In the genomic region with DNA sequence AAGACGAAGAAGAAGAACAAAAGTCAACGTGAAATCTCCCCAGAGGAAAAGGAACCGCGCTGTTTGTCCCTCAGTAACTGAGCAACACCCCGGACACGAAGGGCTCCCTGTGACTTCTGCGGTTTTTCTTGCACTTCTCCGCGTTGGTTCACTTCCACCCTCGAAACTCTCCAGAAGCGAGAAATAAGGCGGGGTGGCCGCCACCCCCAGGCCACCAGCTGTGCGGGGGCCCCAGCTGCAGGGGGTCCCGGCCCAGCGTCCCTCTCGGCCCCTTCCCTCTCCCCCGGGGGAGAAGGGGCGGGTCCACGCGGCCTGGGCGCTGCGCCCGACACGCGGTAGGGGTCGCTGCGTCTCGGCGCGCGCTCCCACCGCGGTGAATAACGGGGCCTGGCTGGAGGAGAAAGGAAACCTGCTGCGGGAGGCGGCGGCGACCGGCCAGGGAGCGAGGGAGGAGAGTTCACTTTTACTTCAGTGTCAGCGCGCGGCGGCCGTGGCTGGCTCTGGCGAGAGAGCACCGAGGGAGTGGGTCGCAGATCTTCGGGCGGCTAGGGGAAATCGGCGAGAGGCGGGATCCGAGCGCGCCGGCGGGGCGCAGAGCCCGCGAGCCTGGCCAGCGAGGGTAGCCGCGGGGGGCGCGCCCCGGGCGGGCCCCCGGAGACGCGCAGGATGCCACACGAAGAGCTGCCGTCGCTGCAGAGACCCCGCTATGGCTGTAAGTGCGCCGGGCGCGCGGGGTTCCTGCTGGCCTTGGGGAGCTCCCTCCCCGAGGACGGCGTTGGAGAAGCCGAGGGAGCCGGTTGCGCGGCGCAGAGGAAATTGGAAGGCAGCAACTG, we compare ENCODE assay signal across 8 cellular contexts. TPM values are rescaled to one million over a fixed set of nuclear protein-coding genes. Genes with fewer than 3 reads are reported as not detected.
DNase-seq lines count a peak whose midpoint lies in the region; ATAC-seq and TF ChIP-seq lines count a peak whose summit lies in the region.

TSS of gene IQGAP2 (plus strand) at position 406 of the 833 bp plus-strand sequence. CDS start at position 667, 261 bp downstream.

- H2AFZ ChIP-seq in trophoblast cell (ENCODE audit: insufficient read depth, low read length, poor library complexity): peak within 1 kb of the TSS; percentile 62

- no peaks in the 10 kb centered on the region for H3K36me3 ChIP-seq in CD4-positive, CD25-positive, alpha-beta regulatory T cell (ENCODE audit: control insufficient read depth, insufficient read depth, low read length)
- H3K36me3 ChIP-seq in SJSA1 (no peaks in the 10 kb centered on the region), trophoblast cell (ENCODE audit: control insufficient read depth in 1 of 2, insufficient read depth in 2 of 2, low read length in 2 of 2) (no peaks in the 10 kb centered on the region), transverse colon (no peaks in the 10 kb centered on the region)

- peaks cover 0 to 1% (median 0%) of the 10 kb centered on the region in 7 donors for H3K9me3 Mint-ChIP-seq in CD4-positive, CD25-positive, alpha-beta regulatory T cell

- H3K4me2 ChIP-seq in trophoblast cell (ENCODE audit: low read length): peak within 1 kb of the TSS; percentile 92

- peaks cover 4% of the 10 kb centered on the region for H3K36me3 Mint-ChIP-seq in CD4-positive, CD25-positive, alpha-beta regulatory T cell

- H3K9me3 ChIP-seq in CD4-positive, CD25-positive, alpha-beta regulatory T cell (ENCODE audit: control insufficient read depth in 2 of 2, low read length in 2 of 2): no peaks in the 10 kb centered on the region
- H3K9me3 ChIP-seq in SJSA1 (replicated peaks): no peaks in the 10 kb centered on the region
- peaks cover 5% of the 10 kb centered on the region for H3K9me3 ChIP-seq in trophoblast cell (ENCODE audit: insufficient read depth, low read depth, low read length)
- H3K9me3 ChIP-seq in transverse colon: no peaks in the 10 kb centered on the region

- H2AK5ac ChIP-seq in trophoblast cell (ENCODE audit: low read length): no peak within 1 kb of the TSS

- peak within 1 kb of the TSS; percentile 88 to 95 (median 92) for H3K4me3 Mint-ChIP-seq in CD4-positive, CD25-positive, alpha-beta regulatory T cell

- H4K8ac ChIP-seq in trophoblast cell (ENCODE audit: low read depth, low read length): peak within 1 kb of the TSS; percentile 21

- H3K27ac ChIP-seq in CD4-positive, CD25-positive, alpha-beta regulatory T cell (ENCODE audit: insufficient read depth, low read length, poor library complexity, severe bottlenecking): peak within 1 kb of the TSS; percentile 93
- H3K27ac ChIP-seq in SJSA1 (no peak within 1 kb of the TSS), trophoblast cell (ENCODE audit: low read depth, low read length) (no peak within 1 kb of the TSS), transverse colon (peak within 1 kb of the TSS; percentile 84 to 94 (median 92))

- H4K12ac ChIP-seq in trophoblast cell (ENCODE audit: low read depth, low read length): no peak within 1 kb of the TSS

- no peak within 1 kb of the TSS for H3K4ac ChIP-seq in trophoblast cell (ENCODE audit: low read depth, low read length)

- in situ Hi-C loops in transverse colon (cut with MboI; ENCODE audit: low pct_ligation_motif_present in 1 of 4, low pct_unique_long_range_greater_than_20kb in 1 of 4, low sequenced_read_pairs in 3 of 4): loop anchor here in 3 of 4 donors (10.0 to 25.0 kb wide), 2 partner anchors 134 to 142 kb away; no protein-coding TSS in a partner anchor

- no peak within 1 kb of the TSS for H2BK5ac ChIP-seq in trophoblast cell (ENCODE audit: low read depth, low read length, poor library complexity)

- H3K79me1 ChIP-seq in trophoblast cell (ENCODE audit: low read length): no peaks in the 10 kb centered on the region

- H2BK120ac ChIP-seq in trophoblast cell (ENCODE audit: insufficient read depth, low read length, poor library complexity): no peak within 1 kb of the TSS

- peak; percentile 70 to 92 (median 92) for DNase-seq in CD4-positive, CD25-positive, alpha-beta regulatory T cell
- DNase-seq in SJSA1 (ENCODE audit: low read depth in 1 of 2, low spot score in 2 of 2) (peak; percentile 58 to 66), activated gamma-delta T cell treated with Interleukin-2 at 50 U/mL for 16 hours (peak; percentile 75), head of caudate nucleus (peak in 39 of 42 donors; percentile 12 to 72 (median 50)), trophoblast cell (peak; percentile 41 to 69), transverse colon (peak; percentile 85)

- H2BK12ac ChIP-seq in trophoblast cell (ENCODE audit: low read length): no peak within 1 kb of the TSS

- peaks cover 11 to 56% (median 48%) of the 10 kb centered on the region in 4 donors for H3K4me1 Mint-ChIP-seq in CD4-positive, CD25-positive, alpha-beta regulatory T cell

- no peak within 1 kb of the TSS for H3K23ac ChIP-seq in trophoblast cell (ENCODE audit: low read length)

- intact Hi-C loops in head of caudate nucleus (cut with DNase I) (no loop called here), transverse colon (cut with DNase I; ENCODE audit: low total_unique reads) (no loop called here)

- peak within 1 kb of the TSS; percentile 92 to 99 (median 97) for H3K27ac Mint-ChIP-seq in CD4-positive, CD25-positive, alpha-beta regulatory T cell

- H4K91ac ChIP-seq in trophoblast cell (ENCODE audit: low read depth, low read length): no peak within 1 kb of the TSS

- peaks cover 52% of the 10 kb centered on the region for H3K4me1 ChIP-seq in CD4-positive, CD25-positive, alpha-beta regulatory T cell (ENCODE audit: control insufficient read depth, insufficient read depth, low read length, poor library complexity, severe bottlenecking)
- H3K4me1 ChIP-seq in SJSA1 (replicated peaks) (peaks cover 10% of the 10 kb centered on the region), trophoblast cell (ENCODE audit: control insufficient read depth in 1 of 2, insufficient read depth in 2 of 2, low read length in 2 of 2) (no peaks in the 10 kb centered on the region), transverse colon (peaks cover 0 to 35% (median 10%) of the 10 kb centered on the region in 4 donors)

- H3K27me3 ChIP-seq in CD4-positive, CD25-positive, alpha-beta regulatory T cell (ENCODE audit: control insufficient read depth, insufficient read depth, low read length): no peaks in the 10 kb centered on the region
- peaks cover 88% of the 10 kb centered on the region for H3K27me3 ChIP-seq in SJSA1 (replicated peaks)
- no peaks in the 10 kb centered on the region for H3K27me3 ChIP-seq in trophoblast cell (ENCODE audit: insufficient read depth, low read length)
- no peaks in the 10 kb centered on the region for H3K27me3 ChIP-seq in transverse colon

- no peak within 1 kb of the TSS for H3K18ac ChIP-seq in trophoblast cell (ENCODE audit: low read length)

- no peak within 1 kb of the TSS for H3K14ac ChIP-seq in trophoblast cell (ENCODE audit: low read length)

- TF ChIP-seq EP300 in transverse colon (IDR thresholded peaks at IDR 0.05; ENCODE audit: low read depth): no peak

- no peak within 1 kb of the TSS for H3K9ac ChIP-seq in trophoblast cell (ENCODE audit: low read length)

- peak within 1 kb of the TSS; percentile 94 for H3K4me3 ChIP-seq in CD4-positive, CD25-positive, alpha-beta regulatory T cell (ENCODE audit: low read depth, low read length)
- H3K4me3 ChIP-seq in SJSA1 (peak within 1 kb of the TSS; percentile 43), trophoblast cell (ENCODE audit: low read depth, low read length) (peak within 1 kb of the TSS; percentile 84), transverse colon (peak within 1 kb of the TSS; percentile 7 to 89 (median 74))

- H3K27me3 Mint-ChIP-seq in CD4-positive, CD25-positive, alpha-beta regulatory T cell: peaks cover 5% of the 10 kb centered on the region

- no CpG with 5 or more reads among the region's 89 CpGs for WGBS in trophoblast cell (ENCODE audit: extremely low coverage, insufficient coverage, insufficient read length)
- 0 to 1% methylated on average over 1 to 48 of the region's 89 CpGs for WGBS in transverse colon (ENCODE audit: low coverage in 1 of 2), 2 donors

- peak; percentile 57 to 94 (median 76) for TF ChIP-seq CTCF in transverse colon (IDR thresholded peaks at IDR 0.05)

- peak; percentile 57 for TF ChIP-seq POLR2A in transverse colon (IDR thresholded peaks at IDR 0.05)

- no peaks in the 10 kb centered on the region for H3K79me2 ChIP-seq in trophoblast cell (ENCODE audit: control insufficient read depth, insufficient read depth, low read length, poor library complexity)

- ATAC-seq in CD4-positive, CD25-positive, alpha-beta regulatory T cell (ENCODE audit: low read depth in 2 of 2): peak; percentile 67 to 70
- ATAC-seq in GM19328 (IDR thresholded peaks at IDR 0.05; ENCODE audit: unreplicated experiment) (peak; percentile 63), HG03457 (IDR thresholded peaks at IDR 0.05; ENCODE audit: unreplicated experiment) (peak; percentile 41)

RNA-seq across cellular contexts. Expression of gene IQGAP2, which starts in this region (rescaled TPM):
- 214 TPM for total RNA-seq in CD4-positive, CD25-positive, alpha-beta regulatory T cell
- polyA plus RNA-seq in CD4-positive, CD25-positive, alpha-beta regulatory T cell: 10 to 100 TPM; 53.9 to 70.2 (median 59.2) TPM
- total RNA-seq in SJSA1 (2014; rRNA removed; shearing (Covaris generic)): 0.37 TPM in 1 of 2 replicates, not detected in the other
- 9.5 and 9.6 TPM in 2 replicates for polyA plus RNA-seq in trophoblast cell (2013)
- total RNA-seq in transverse colon: 100 to 1,000 TPM in 2 of 4 donors, 10 to 100 TPM in 2; 46.8 to 121 (median 97.0) TPM

Comparison
In these comparisons a context has a peak if more than half of its experiments do, and no peak if none do; other contexts are left out.
1. RNA of gene IQGAP2 (total RNA-seq): 214 TPM in CD4-positive, CD25-positive, alpha-beta regulatory T cell (single experiment) and 46.8 to 121 TPM in transverse colon; 0.37 TPM in SJSA1; every median in the first group is over 10 times any median in the second.
2. Peak in DNase-seq and H3K4me3 ChIP-seq in SJSA1; RNA of the gene not detected or under 1 TPM.
3. H3K27ac ChIP-seq: peak in CD4-positive, CD25-positive, alpha-beta regulatory T cell (single experiment) and transverse colon (4 of 4); none in SJSA1 (single experiment) and trophoblast cell (single experiment).
4. H3K4me3 ChIP-seq: peak in every context shown above with its lines; median percentile 94 in CD4-positive, CD25-positive, alpha-beta regulatory T cell; 84 in trophoblast cell; 74 in transverse colon; 43 in SJSA1.
5. Peak in every context shown above with its lines, with median percentiles within 50 percentile points of each other: ATAC-seq and DNase-seq.